6 cellular contexts compared by ENCODE assay signal in the genomic region with DNA sequence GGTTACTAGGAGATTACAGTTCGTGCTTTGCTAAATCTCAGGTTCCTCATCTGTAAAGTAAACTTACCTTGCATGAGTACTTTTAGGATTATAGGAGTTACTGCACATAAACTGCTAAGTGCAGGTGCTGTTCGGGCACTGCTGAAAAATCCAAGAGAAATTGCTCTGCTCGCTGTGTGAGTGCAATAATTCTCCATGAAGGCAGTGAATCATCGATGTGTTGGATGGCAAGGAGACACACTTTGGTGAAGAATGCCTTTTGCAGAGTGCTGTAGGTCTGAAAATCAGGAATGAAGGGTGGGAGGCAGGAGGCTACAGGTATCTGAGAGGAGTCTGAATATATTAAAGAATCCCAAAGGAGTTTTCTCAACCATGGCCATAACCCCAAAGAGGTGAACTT.
"Had no signal": no experiment of that assay in that cellular context is flagged by ENCODE, and none has a peak within 500 bp of the region (broad histone marks: within the 10 kb centered on the region; RNA-seq: fewer than 3 reads in every experiment).

No MANE protein-coding gene starts in this region.

- H3K4me3 ChIP-seq: K562 had no signal

- DNase-seq: IMR-90, KBM-7 had no signal

- FAIRE-seq: HepG2, HTR-8/SVneo, K562 had no signal

- H3K27ac ChIP-seq: HL-60 had no signal
